In the genomic region with DNA sequence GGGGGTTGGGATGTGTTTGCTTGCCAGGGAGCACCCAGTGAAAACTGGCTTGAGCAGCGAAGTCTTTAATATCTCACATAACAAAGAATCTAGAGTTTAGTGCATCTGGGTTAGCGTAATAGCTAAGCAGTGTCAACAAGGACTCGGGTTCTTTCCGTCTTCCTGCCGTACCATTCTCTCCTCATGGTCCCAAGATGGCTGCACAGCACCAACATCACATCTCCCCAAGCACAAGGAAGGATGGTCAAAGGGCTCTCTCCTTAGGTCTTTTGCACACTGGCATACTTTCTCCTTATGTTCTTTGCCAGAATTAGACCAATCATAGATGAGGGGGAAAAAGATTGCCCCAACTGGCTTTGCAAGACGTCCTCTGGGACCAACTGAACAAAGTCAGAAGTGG, we compare ENCODE assay signal across 24 cellular contexts.
"Had no signal": no experiment of that assay in that cellular context is flagged by ENCODE, and none has a peak within 500 bp of the region (broad histone marks: within the 10 kb centered on the region; RNA-seq: fewer than 3 reads in every experiment).

No MANE protein-coding gene starts in this region.

- DNase-seq: activated CD4-positive, alpha-beta T cell treated with anti-CD3 and anti-CD28 coated beads for 36 hours; activated CD4-positive, alpha-beta T cell treated with anti-CD3 and anti-CD28 coated beads, Interleukin-2, amount 50 U/mL, for 48 hours; activated naive CD4-positive, alpha-beta T cell treated with Interleukin-2 at 50 U/mL for 16 hours; activated naive CD8-positive, alpha-beta T cell treated with anti-CD3 and anti-CD28 coated beads, Interleukin-2, amount 10 ng/mL, durations not matched to agents 7 days and 5 days; activated T-cell treated with anti-CD3 and anti-CD28 coated beads for 4 hours; amygdala; central memory CD4-positive, alpha-beta T cell; colonic mucosa; endodermal cell; left colon; midbrain; nephron progenitor cell; nucleus accumbens; retina; stimulated activated CD4-positive, alpha-beta T cell treated with anti-CD3 and anti-CD28 coated beads, Interleukin-2, amount 100 ng/mL, for 24 hours; stimulated activated naive CD8-positive, alpha-beta T cell treated with anti-CD3 and anti-CD28 coated beads, Interleukin-15, Interleukin-2, amounts not matched to agents 100 U/mL and 50 U/mL, for 24 hours; SW 1271; T-helper 2 cell had no signal

- H3K9me3 ChIP-seq: body of pancreas, colonic mucosa, tibial nerve had no signal

- H3K4me3 Mint-ChIP-seq: activated CD4-positive, alpha-beta T cell treated with anti-CD3 and anti-CD28 coated beads for 36 hours; activated naive CD8-positive, alpha-beta T cell treated with anti-CD3 and anti-CD28 coated beads, Interleukin-2, amount 10 ng/mL, durations not matched to agents 7 days and 5 days; endodermal cell; nephron progenitor cell had no signal

- H3K27me3 ChIP-seq: body of pancreas, colonic mucosa, tibial nerve had no signal

- H3K27ac Mint-ChIP-seq: activated CD4-positive, alpha-beta T cell treated with anti-CD3 and anti-CD28 coated beads for 36 hours; activated naive CD8-positive, alpha-beta T cell treated with anti-CD3 and anti-CD28 coated beads, Interleukin-2, amount 10 ng/mL, durations not matched to agents 7 days and 5 days; endodermal cell; nephron progenitor cell had no signal

- H3K4me1 Mint-ChIP-seq: activated CD4-positive, alpha-beta T cell treated with anti-CD3 and anti-CD28 coated beads for 36 hours; activated naive CD8-positive, alpha-beta T cell treated with anti-CD3 and anti-CD28 coated beads, Interleukin-2, amount 10 ng/mL, durations not matched to agents 7 days and 5 days had no signal

- H3K9me3 Mint-ChIP-seq: activated naive CD8-positive, alpha-beta T cell treated with anti-CD3 and anti-CD28 coated beads, Interleukin-2, amount 10 ng/mL, durations not matched to agents 7 days and 5 days; nephron progenitor cell had no signal

- FAIRE-seq: islet of Langerhans, TTC549 had no signal

- H3K36me3 Mint-ChIP-seq: activated naive CD8-positive, alpha-beta T cell treated with anti-CD3 and anti-CD28 coated beads, Interleukin-2, amount 10 ng/mL, durations not matched to agents 7 days and 5 days had no signal

- ATAC-seq: activated CD4-positive, alpha-beta T cell treated with anti-CD3 and anti-CD28 coated beads for 36 hours; left colon; stimulated activated naive CD8-positive, alpha-beta T cell treated with anti-CD3 and anti-CD28 coated beads, Interleukin-15, Interleukin-2, amounts not matched to agents 100 U/mL and 50 U/mL, for 24 hours had no signal

- H3K4me1 ChIP-seq: body of pancreas, colonic mucosa had no signal

- H3K36me3 ChIP-seq: colonic mucosa had no signal

- H3K4me3 ChIP-seq: body of pancreas, colonic mucosa, lung, tibial nerve had no signal

- H3K27ac ChIP-seq: body of pancreas, colonic mucosa, epithelial cell of prostate had no signal
